8 cellular contexts compared by ENCODE assay signal in the genomic region with DNA sequence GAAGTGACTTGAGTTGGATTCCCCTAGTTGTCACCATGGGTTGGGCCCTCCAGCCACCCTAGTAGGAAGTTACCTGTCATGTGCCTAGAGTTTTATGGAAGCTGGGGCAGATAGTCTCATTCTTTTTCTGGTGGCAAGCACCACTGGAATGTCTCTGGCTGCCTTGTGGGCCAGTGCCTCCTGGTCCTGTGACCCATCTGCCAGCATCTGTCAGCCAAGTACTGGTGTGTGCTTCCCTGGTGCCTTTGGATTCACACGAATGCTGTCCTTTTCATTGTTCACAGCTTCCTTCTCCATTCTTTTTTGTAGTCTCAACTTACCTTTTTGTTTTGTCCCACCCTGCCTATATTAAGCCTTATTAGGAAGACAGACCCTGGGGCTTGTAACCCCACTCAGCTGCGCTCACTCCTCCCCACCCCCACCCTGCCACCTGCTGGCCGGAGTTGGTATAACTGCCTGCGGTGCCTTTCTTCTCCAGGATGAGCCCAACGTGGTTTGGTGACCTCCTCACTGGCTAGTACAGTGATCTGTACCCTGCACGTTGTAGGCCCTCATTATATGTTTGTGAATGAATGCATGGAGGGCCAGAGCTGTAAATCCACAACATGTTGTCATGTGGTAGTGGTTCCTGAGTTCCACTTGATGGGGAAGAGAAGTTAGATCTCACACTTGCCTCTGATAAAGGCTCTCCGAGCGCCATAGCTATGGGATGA.
A peak's percentile ranks its signal among the peaks of the same experiment; 100 is the strongest.
DNase-seq lines count a peak whose midpoint lies in the region; ATAC-seq and TF ChIP-seq lines count a peak whose summit lies in the region.

No MANE protein-coding gene starts in this region.

- DNase-seq in NCI-H1436 (lab: John Stamatoyannopoulos, UW) (peak; percentile 40), NCI-H1436 treated with DMSO at 0.1 percent for 48 hours (lab: John Stamatoyannopoulos, UW) (no peak), NCI-H345 (lab: John Stamatoyannopoulos, UW) (peak; percentile 55), fibroblast of mammary gland (ENCODE audit: low read depth) (peak; percentile 40), pons (ENCODE audit: low spot score) (peak; percentile 11)
- peak; percentile 93 for DNase-seq in activated CD8-positive, alpha-beta memory T cell treated with anti-CD3 and anti-CD28 coated beads, Interleukin-2, amount 50 U/mL, for 48 hours

- no peak overlapping the region for H3K4me3 ChIP-seq in fibroblast of mammary gland (ENCODE audit: control insufficient read depth, low read depth, low read length)

- no peak for ATAC-seq in HG03135 (IDR thresholded peaks at IDR 0.05; ENCODE audit: unreplicated experiment)
- no peak for ATAC-seq in GM18498 (IDR thresholded peaks at IDR 0.05; ENCODE audit: unreplicated experiment)

- TF ChIP-seq CTCF in fibroblast of mammary gland (conservative IDR thresholded peaks at IDR 0.05; ENCODE audit: control insufficient read depth, insufficient read depth, low read depth, low read length): peak; percentile 90
